ENCODE assay signal across 1 cellular context in the genomic region with DNA sequence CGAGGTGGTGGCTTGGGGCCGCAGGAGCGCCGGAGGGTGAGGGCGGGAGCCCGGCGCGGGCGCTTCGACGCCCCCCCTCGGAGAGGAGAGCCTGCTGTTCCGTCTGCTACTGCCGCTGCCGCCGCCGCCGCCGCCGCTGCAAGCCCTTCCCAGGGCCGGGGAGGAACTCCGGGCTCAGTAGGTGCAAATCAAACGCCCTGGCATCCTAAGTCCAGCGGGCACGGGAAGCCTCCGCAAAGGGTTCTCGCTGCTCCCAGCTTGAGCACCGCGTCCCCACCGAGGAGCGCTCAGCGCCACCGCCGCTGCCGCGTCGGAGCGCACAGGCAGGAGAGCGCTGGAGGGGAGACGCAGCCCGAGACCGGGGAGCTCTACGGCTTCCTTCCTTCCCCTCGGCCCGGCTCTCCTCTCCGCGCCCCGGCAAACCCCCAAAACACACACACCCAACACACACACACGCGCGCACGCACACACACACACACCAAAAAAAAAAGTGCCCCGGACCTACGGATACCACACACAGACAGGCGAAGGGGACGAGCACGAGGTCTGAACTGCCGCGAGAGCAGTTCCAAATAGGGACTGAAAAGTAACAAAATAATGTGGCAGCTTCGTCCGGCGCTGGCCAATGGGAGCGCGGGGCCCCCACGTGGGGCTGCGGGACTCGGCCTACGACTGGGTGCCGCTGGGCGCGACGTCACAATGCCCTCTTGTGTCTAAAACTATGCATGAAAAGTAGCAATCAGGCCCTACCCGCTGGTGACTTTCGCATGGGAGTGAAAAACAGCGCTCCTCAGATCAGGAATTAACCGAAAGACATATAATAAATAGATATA.
TF ChIP-seq lines count a peak whose summit lies in the region.

A gene (minus strand): TSS at position 581 of the 833 bp plus-strand sequence. CDS start 1,119 bp downstream, outside the sequence.

TF ChIP-seq in GM12878, 131 proteins besides CTCF, POLR2A, EP300 and RAD21 (continued from another document and continues in another):
- TF ChIP-seq, protein P1, sequence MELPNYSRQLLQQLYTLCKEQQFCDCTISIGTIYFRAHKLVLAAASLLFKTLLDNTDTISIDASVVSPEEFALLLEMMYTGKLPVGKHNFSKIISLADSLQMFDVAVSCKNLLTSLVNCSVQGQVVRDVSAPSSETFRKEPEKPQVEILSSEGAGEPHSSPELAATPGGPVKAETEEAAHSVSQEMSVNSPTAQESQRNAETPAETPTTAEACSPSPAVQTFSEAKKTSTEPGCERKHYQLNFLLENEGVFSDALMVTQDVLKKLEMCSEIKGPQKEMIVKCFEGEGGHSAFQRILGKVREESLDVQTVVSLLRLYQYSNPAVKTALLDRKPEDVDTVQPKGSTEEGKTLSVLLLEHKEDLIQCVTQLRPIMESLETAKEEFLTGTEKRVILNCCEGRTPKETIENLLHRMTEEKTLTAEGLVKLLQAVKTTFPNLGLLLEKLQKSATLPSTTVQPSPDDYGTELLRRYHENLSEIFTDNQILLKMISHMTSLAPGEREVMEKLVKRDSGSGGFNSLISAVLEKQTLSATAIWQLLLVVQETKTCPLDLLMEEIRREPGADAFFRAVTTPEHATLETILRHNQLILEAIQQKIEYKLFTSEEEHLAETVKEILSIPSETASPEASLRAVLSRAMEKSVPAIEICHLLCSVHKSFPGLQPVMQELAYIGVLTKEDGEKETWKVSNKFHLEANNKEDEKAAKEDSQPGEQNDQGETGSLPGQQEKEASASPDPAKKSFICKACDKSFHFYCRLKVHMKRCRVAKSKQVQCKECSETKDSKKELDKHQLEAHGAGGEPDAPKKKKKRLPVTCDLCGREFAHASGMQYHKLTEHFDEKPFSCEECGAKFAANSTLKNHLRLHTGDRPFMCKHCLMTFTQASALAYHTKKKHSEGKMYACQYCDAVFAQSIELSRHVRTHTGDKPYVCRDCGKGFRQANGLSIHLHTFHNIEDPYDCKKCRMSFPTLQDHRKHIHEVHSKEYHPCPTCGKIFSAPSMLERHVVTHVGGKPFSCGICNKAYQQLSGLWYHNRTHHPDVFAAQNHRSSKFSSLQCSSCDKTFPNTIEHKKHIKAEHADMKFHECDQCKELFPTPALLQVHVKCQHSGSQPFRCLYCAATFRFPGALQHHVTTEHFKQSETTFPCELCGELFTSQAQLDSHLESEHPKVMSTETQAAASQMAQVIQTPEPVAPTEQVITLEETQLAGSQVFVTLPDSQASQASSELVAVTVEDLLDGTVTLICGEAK (IDR thresholded peaks at IDR 0.05; ENCODE audit: borderline replicate concordance) = no peak
- TF ChIP-seq PML (IDR thresholded peaks at IDR 0.05; ENCODE audit: low read length) (peak; percentile 62; the same call in 1 of the 2 replicates), IKZF1 (conservative IDR thresholded peaks at IDR 0.05) (peak; percentile 71), EGR1 (IDR thresholded peaks at IDR 0.05; ENCODE audit: borderline replicate concordance in 1 of 2, low read depth in 2 of 2, low read length in 2 of 2) (no peak), MEF2A (IDR thresholded peaks at IDR 0.05; ENCODE audit: insufficient read depth, low read depth, low read length) (0 out of 2 replicates have a peak, but pooled peaks have one; percentile 57), ZNF217 (IDR thresholded peaks at IDR 0.05) (no peak), WRNIP1 (IDR thresholded peaks at IDR 0.05; ENCODE audit: borderline replicate concordance, low read depth, low read length) (no peak), CBX3 (IDR thresholded peaks at IDR 0.05; ENCODE audit: borderline replicate concordance, low read depth) (no peak), TBL1XR1 (IDR thresholded peaks at IDR 0.05; ENCODE audit: low read depth, low read length) (no peak), SREBF2 (IDR thresholded peaks at IDR 0.05; ENCODE audit: low read length) (no peak), ZNF24 (IDR thresholded peaks at IDR 0.05) (no peak), MYB (IDR thresholded peaks at IDR 0.05; ENCODE audit: borderline replicate concordance, low read depth, low read length) (no peak), PAX5 (IDR thresholded peaks at IDR 0.05; ENCODE audit: borderline replicate concordance, low read depth, low read length) (no peak; the same call in 1 of the 2 replicates), NR2F1 (conservative IDR thresholded peaks at IDR 0.05) (no peak), DPF2 (IDR thresholded peaks at IDR 0.05) (peak; percentile 74; the same call in 1 of the 2 replicates), NFIC (IDR thresholded peaks at IDR 0.05; ENCODE audit: low read depth, low read length) (no peak), JUNB (IDR thresholded peaks at IDR 0.05) (no peak), RUNX3 (IDR thresholded peaks at IDR 0.05; ENCODE audit: low read length) (peak; percentile 62), POLR2AphosphoS2 (IDR thresholded peaks at IDR 0.05; ENCODE audit: low read depth, low read length) (peak; percentile 86), TCF3 (IDR thresholded peaks at IDR 0.05; ENCODE audit: borderline replicate concordance, insufficient read depth, low read depth, low read length) (no peak), MXI1 (IDR thresholded peaks at IDR 0.05; ENCODE audit: low read depth, low read length) (peak; percentile 89), SRF (IDR thresholded peaks at IDR 0.05; ENCODE audit: low read depth in 2 of 2, low read length in 2 of 2) (peak; percentile 37 to 82; a peak in 2 of 4 replicates), STAT3 (IDR thresholded peaks at IDR 0.05; ENCODE audit: low read depth, low read length) (no peak), FOXK2 (IDR thresholded peaks at IDR 0.05) (no peak), PAX8 (IDR thresholded peaks at IDR 0.05) (no peak), FOXM1 (IDR thresholded peaks at IDR 0.05; ENCODE audit: low read depth, low read length) (no peak), TARDBP (IDR thresholded peaks at IDR 0.05; ENCODE audit: borderline replicate concordance) (no peak), HDAC6 (IDR thresholded peaks at IDR 0.05; ENCODE audit: unreplicated experiment) (peak; percentile 54), RCOR1 (conservative IDR thresholded peaks at IDR 0.05; ENCODE audit: low read depth, low read length) (peak; percentile 87; the same call in 1 of the 2 replicates), NR2C2 (IDR thresholded peaks at IDR 0.05; ENCODE audit: borderline replicate concordance, control insufficient read depth, insufficient read length, low read depth) (no peak), CBFB (IDR thresholded peaks at IDR 0.05; ENCODE audit: low read depth) (peak; percentile 80), IRF4 (IDR thresholded peaks at IDR 0.05; ENCODE audit: low read depth, low read length) (no peak), KLF5 (IDR thresholded peaks at IDR 0.05; ENCODE audit: partially characterized antibody) (peak; percentile 56), BRCA1 (IDR thresholded peaks at IDR 0.05; ENCODE audit: low read depth, low read length) (peak; percentile 61; the same call in 1 of the 2 replicates), NRF1 (conservative IDR thresholded peaks at IDR 0.05; ENCODE audit: low read depth, low read length) (no peak), KDM1A (IDR thresholded peaks at IDR 0.05; ENCODE audit: borderline replicate concordance) (no peak), NFYA (IDR thresholded peaks at IDR 0.05; ENCODE audit: borderline replicate concordance, low read depth, low read length) (no peak), CREB1 (IDR thresholded peaks at IDR 0.05; ENCODE audit: low read depth) (peak; percentile 84), NR2C1 (IDR thresholded peaks at IDR 0.05) (no peak)
- TF ChIP-seq, protein P2, sequence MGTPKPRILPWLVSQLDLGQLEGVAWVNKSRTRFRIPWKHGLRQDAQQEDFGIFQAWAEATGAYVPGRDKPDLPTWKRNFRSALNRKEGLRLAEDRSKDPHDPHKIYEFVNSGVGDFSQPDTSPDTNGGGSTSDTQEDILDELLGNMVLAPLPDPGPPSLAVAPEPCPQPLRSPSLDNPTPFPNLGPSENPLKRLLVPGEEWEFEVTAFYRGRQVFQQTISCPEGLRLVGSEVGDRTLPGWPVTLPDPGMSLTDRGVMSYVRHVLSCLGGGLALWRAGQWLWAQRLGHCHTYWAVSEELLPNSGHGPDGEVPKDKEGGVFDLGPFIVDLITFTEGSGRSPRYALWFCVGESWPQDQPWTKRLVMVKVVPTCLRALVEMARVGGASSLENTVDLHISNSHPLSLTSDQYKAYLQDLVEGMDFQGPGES (IDR thresholded peaks at IDR 0.05) = peak; percentile 74
- TF ChIP-seq, protein P3, sequence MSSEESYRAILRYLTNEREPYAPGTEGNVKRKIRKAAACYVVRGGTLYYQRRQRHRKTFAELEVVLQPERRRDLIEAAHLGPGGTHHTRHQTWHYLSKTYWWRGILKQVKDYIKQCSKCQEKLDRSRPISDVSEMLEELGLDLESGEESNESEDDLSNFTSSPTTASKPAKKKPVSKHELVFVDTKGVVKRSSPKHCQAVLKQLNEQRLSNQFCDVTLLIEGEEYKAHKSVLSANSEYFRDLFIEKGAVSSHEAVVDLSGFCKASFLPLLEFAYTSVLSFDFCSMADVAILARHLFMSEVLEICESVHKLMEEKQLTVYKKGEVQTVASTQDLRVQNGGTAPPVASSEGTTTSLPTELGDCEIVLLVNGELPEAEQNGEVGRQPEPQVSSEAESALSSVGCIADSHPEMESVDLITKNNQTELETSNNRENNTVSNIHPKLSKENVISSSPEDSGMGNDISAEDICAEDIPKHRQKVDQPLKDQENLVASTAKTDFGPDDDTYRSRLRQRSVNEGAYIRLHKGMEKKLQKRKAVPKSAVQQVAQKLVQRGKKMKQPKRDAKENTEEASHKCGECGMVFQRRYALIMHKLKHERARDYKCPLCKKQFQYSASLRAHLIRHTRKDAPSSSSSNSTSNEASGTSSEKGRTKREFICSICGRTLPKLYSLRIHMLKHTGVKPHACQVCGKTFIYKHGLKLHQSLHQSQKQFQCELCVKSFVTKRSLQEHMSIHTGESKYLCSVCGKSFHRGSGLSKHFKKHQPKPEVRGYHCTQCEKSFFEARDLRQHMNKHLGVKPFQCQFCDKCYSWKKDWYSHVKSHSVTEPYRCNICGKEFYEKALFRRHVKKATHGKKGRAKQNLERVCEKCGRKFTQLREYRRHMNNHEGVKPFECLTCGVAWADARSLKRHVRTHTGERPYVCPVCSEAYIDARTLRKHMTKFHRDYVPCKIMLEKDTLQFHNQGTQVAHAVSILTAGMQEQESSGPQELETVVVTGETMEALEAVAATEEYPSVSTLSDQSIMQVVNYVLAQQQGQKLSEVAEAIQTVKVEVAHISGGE (CRISPR knock-in tag; IDR thresholded peaks at IDR 0.05) = no peak
- TF ChIP-seq, protein P4, sequence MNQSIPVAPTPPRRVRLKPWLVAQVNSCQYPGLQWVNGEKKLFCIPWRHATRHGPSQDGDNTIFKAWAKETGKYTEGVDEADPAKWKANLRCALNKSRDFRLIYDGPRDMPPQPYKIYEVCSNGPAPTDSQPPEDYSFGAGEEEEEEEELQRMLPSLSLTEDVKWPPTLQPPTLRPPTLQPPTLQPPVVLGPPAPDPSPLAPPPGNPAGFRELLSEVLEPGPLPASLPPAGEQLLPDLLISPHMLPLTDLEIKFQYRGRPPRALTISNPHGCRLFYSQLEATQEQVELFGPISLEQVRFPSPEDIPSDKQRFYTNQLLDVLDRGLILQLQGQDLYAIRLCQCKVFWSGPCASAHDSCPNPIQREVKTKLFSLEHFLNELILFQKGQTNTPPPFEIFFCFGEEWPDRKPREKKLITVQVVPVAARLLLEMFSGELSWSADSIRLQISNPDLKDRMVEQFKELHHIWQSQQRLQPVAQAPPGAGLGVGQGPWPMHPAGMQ (IDR thresholded peaks at IDR 0.05; ENCODE audit: borderline replicate concordance) = no peak; the same call in 1 of the 2 replicates
- TF ChIP-seq, protein P5, sequence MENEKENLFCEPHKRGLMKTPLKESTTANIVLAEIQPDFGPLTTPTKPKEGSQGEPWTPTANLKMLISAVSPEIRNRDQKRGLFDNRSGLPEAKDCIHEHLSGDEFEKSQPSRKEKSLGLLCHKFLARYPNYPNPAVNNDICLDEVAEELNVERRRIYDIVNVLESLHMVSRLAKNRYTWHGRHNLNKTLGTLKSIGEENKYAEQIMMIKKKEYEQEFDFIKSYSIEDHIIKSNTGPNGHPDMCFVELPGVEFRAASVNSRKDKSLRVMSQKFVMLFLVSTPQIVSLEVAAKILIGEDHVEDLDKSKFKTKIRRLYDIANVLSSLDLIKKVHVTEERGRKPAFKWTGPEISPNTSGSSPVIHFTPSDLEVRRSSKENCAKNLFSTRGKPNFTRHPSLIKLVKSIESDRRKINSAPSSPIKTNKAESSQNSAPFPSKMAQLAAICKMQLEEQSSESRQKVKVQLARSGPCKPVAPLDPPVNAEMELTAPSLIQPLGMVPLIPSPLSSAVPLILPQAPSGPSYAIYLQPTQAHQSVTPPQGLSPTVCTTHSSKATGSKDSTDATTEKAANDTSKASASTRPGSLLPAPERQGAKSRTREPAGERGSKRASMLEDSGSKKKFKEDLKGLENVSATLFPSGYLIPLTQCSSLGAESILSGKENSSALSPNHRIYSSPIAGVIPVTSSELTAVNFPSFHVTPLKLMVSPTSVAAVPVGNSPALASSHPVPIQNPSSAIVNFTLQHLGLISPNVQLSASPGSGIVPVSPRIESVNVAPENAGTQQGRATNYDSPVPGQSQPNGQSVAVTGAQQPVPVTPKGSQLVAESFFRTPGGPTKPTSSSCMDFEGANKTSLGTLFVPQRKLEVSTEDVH (IDR thresholded peaks at IDR 0.05; ENCODE audit: low read depth, partially characterized antibody) = no peak
- TF ChIP-seq, protein P6, sequence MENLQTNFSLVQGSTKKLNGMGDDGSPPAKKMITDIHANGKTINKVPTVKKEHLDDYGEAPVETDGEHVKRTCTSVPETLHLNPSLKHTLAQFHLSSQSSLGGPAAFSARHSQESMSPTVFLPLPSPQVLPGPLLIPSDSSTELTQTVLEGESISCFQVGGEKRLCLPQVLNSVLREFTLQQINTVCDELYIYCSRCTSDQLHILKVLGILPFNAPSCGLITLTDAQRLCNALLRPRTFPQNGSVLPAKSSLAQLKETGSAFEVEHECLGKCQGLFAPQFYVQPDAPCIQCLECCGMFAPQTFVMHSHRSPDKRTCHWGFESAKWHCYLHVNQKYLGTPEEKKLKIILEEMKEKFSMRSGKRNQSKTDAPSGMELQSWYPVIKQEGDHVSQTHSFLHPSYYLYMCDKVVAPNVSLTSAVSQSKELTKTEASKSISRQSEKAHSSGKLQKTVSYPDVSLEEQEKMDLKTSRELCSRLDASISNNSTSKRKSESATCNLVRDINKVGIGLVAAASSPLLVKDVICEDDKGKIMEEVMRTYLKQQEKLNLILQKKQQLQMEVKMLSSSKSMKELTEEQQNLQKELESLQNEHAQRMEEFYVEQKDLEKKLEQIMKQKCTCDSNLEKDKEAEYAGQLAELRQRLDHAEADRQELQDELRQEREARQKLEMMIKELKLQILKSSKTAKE (IDR thresholded peaks at IDR 0.05; ENCODE audit: low read depth, poor library complexity, severe bottlenecking) = no peak
- TF ChIP-seq, protein P7, sequence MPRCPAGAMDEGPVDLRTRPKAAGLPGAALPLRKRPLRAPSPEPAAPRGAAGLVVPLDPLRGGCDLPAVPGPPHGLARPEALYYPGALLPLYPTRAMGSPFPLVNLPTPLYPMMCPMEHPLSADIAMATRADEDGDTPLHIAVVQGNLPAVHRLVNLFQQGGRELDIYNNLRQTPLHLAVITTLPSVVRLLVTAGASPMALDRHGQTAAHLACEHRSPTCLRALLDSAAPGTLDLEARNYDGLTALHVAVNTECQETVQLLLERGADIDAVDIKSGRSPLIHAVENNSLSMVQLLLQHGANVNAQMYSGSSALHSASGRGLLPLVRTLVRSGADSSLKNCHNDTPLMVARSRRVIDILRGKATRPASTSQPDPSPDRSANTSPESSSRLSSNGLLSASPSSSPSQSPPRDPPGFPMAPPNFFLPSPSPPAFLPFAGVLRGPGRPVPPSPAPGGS (IDR thresholded peaks at IDR 0.05; ENCODE audit: borderline replicate concordance, insufficient read depth, low read depth, low read length, poor library complexity, severe bottlenecking) = no peak
